Comparison of ENCODE assay signal across 8 cellular contexts in the genomic region with DNA sequence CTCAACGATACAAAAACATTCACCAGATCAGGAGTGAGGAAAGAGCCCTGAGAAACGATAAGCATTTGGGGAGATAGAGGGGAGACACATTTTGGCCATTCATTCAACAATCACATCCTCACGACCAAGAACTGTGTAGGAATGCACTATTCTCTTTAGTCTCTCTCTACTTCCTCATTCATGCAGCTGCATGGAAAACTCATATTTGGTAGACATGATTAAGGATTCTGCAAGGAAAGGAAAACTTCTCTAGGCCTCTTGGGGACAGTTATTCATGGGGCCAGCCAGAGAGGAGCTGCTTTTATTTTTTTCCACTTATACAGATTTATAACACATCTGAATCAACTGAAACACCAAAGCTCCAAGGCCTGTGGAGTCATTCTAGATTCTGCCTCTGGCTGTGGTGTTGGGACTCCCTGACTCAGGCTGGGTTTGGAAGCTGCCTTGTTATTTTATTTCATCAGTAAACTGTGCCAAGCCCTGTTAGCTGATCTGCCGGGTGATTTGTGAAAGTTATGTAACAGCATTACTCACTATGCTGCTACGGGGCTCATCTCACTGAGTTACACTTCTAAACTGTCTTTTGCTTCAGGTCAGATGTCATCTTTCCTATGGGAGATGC.
DNase-seq lines count a peak whose midpoint lies in the region; ATAC-seq lines count a peak whose summit lies in the region.

No MANE protein-coding gene starts in this region.

- peak overlapping the region; percentile 40 to 58 (median 47) for H3K9ac ChIP-seq in skeletal muscle tissue (ENCODE audit: low read depth in 1 of 3, low read length in 3 of 3)

- H3K27ac ChIP-seq in skeletal muscle tissue (ENCODE audit: low read depth, low read length), result peak overlapping the region; percentile 85

- peak; percentile 65 for DNase-seq in H4 (ENCODE audit: low spot score)
- peak; percentile 37 for DNase-seq in T-helper 22 cell (ENCODE audit: low read depth)
- peak; percentile 68 for DNase-seq in glomerular visceral epithelial cell (ENCODE audit: extremely low spot score)
- DNase-seq in hippocampal formation (lab: John Stamatoyannopoulos, UW), result no peak
- no peak for DNase-seq in NCI-H187 (lab: John Stamatoyannopoulos, UW)
- no peak for DNase-seq in stimulated activated CD4-positive, alpha-beta T cell treated with anti-CD3 and anti-CD28 coated beads, Interleukin-1b, Interleukin-23, amount 100 ng/mL, for 48 hours

- no peaks in the 10 kb centered on the region for H3K9me3 ChIP-seq in skeletal muscle tissue (ENCODE audit: control insufficient read depth in 3 of 3, low read length in 3 of 3)

- no peaks in the 10 kb centered on the region for H3K36me3 ChIP-seq in skeletal muscle tissue (ENCODE audit: control insufficient read depth in 3 of 3, insufficient read depth in 3 of 3, low read length in 3 of 3)

- no peak for ATAC-seq in HG03520 (IDR thresholded peaks at IDR 0.05; ENCODE audit: unreplicated experiment)

- H3K4me1 ChIP-seq in skeletal muscle tissue (ENCODE audit: control insufficient read depth in 3 of 3, insufficient read depth in 3 of 3, low read length in 3 of 3), result peaks cover 24 to 32% (median 26%) of the 10 kb centered on the region in 3 donors

- H3K27me3 ChIP-seq in skeletal muscle tissue (ENCODE audit: control insufficient read depth in 3 of 3, insufficient read depth in 3 of 3, low read length in 3 of 3), result no peaks in the 10 kb centered on the region

- H3K4me3 ChIP-seq in skeletal muscle tissue (ENCODE audit: low read length in 3 of 3), result peak overlapping the region in 1 of 3 donors; percentile 38

Comparison
In these comparisons a context has a peak if more than half of its experiments do, and no peak if none do; other contexts are left out.
1. DNase-seq: peak in H4 (single experiment), T-helper 22 cell (single experiment) and glomerular visceral epithelial cell (single experiment); none in hippocampal formation (0 of 2), NCI-H187 (0 of 2) and stimulated activated CD4-positive, alpha-beta T cell treated with anti-CD3 and anti-CD28 coated beads, Interleukin-1b, Interleukin-23, amount 100 ng/mL, for 48 hours (single experiment).